1 cellular context compared by ENCODE assay signal in genomic region chr13:62305758-62306157, GRCh38.
TF ChIP-seq lines count a peak whose summit lies in the region.

No MANE protein-coding gene starts in this region.

TF ChIP-seq in SK-N-SH, 30 proteins besides CTCF, POLR2A, EP300 and RAD21 (continued from another document):
- TF ChIP-seq RCOR1 (IDR thresholded peaks at IDR 0.05; ENCODE audit: low read length), result no peak
- TF ChIP-seq ELF1 (IDR thresholded peaks at IDR 0.05), result no peak
- TF ChIP-seq IRF3 (IDR thresholded peaks at IDR 0.05; ENCODE audit: low read depth, low read length), result no peak
- no peak for TF ChIP-seq USF2 (IDR thresholded peaks at IDR 0.05; ENCODE audit: borderline replicate concordance, low read depth, low read length)
